Comparison of ENCODE assay signal across 2 cellular contexts in genomic region chr15:41853831-41854230, GRCh38.
TF ChIP-seq lines count a peak whose summit lies in the region.

No MANE protein-coding gene starts in this region.

TF ChIP-seq in HEK293, 187 proteins besides CTCF, POLR2A, EP300 and RAD21:
- TF ChIP-seq ZIC2 (tag by site-specific recombination; IDR thresholded peaks at IDR 0.05) (0 out of 2 replicates have a peak, but pooled peaks have one; percentile 1), TCF7L2 (IDR thresholded peaks at IDR 0.05; ENCODE audit: borderline replicate concordance, low read depth, low read length) (no peak)

TF ChIP-seq in K562, 482 proteins besides CTCF, POLR2A, EP300 and RAD21:
- TF ChIP-seq KDM4B (IDR thresholded peaks at IDR 0.05; ENCODE audit: borderline replicate concordance in 2 of 2, low read depth in 1 of 2), result no peak
- no peak for TF ChIP-seq ARHGAP35 (IDR thresholded peaks at IDR 0.05; ENCODE audit: partially characterized antibody)
- TF ChIP-seq WHSC1 (IDR thresholded peaks at IDR 0.05; ENCODE audit: low read length), result no peak
- TF ChIP-seq ZNF263 (CRISPR knock-in tag; IDR thresholded peaks at IDR 0.05; ENCODE audit: borderline replicate concordance), result peak; percentile 37; the same call in 1 of the 2 replicates
- TF ChIP-seq ATF6 (CRISPR knock-in tag; IDR thresholded peaks at IDR 0.05), result no peak
- TF ChIP-seq, protein P1, sequence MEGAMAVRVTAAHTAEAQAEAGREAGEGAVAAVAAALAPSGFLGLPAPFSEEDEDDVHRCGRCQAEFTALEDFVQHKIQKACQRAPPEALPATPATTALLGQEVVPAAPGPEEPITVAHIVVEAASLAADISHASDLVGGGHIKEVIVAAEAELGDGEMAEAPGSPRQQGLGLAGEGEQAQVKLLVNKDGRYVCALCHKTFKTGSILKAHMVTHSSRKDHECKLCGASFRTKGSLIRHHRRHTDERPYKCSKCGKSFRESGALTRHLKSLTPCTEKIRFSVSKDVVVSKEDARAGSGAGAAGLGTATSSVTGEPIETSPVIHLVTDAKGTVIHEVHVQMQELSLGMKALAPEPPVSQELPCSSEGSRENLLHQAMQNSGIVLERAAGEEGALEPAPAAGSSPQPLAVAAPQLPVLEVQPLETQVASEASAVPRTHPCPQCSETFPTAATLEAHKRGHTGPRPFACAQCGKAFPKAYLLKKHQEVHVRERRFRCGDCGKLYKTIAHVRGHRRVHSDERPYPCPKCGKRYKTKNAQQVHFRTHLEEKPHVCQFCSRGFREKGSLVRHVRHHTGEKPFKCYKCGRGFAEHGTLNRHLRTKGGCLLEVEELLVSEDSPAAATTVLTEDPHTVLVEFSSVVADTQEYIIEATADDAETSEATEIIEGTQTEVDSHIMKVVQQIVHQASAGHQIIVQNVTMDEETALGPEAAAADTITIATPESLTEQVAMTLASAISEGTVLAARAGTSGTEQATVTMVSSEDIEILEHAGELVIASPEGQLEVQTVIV (CRISPR knock-in tag; IDR thresholded peaks at IDR 0.05; ENCODE audit: borderline replicate concordance), result no peak
